In genomic region chr4:1348014-1348513, GRCh38 we compare ENCODE assay signal across 8 cellular contexts. TPM values are rescaled to one million over a fixed set of nuclear protein-coding genes. Genes with fewer than 3 reads are reported as not detected.
DNase-seq lines count a peak whose midpoint lies in the region; ATAC-seq and TF ChIP-seq lines count a peak whose summit lies in the region.

No MANE protein-coding gene starts in this region.

- POLR2A ChIA-PET in AG04449 (lab: Yijun Ruan, JAX), result interaction anchor here (2.8 kb wide), 1 partner anchor 99 kb away, joined by 16 read pairs; the partner anchor contains the start of gene CTBP1

- no peaks in the 10 kb centered on the region for H3K9me3 Mint-ChIP-seq in naive B cell

- CTCF ChIA-PET in AG04449 (lab: Yijun Ruan, JAX), result interaction anchor here (1.3 to 5.1 kb wide), 7 partner anchors 11 to 281 kb away, joined by 3 to 55 read pairs (median 3); no protein-coding TSS in a partner anchor

- H3K27me3 Mint-ChIP-seq in naive B cell, result no peaks in the 10 kb centered on the region

- H3K4me1 Mint-ChIP-seq in naive B cell, result peaks cover 22 to 41% (median 37%) of the 10 kb centered on the region in 3 donors

- DNase-seq in AG04449 (ENCODE audit: low read depth, low spot score) (no peak), LNCaP clone FGC (ENCODE audit: low read depth) (no peak), coronary artery (ENCODE audit: low spot score) (no peak), naive B cell (no peak), putamen (ENCODE audit: low spot score) (no peak), GM13976 (ENCODE audit: low spot score) (no peak)

- in situ Hi-C loops in GM13976 (cut with MboI; ENCODE audit: low sequenced_read_pairs, unreplicated experiment), result loop anchor here (10.0 kb wide), 1 partner anchor 213 kb away; no protein-coding TSS in a partner anchor

- TF ChIP-seq CTCF in AG04449 (IDR thresholded peaks at IDR 0.05; ENCODE audit: insufficient read depth, low read length, missing control alignments) (no peak), LNCaP clone FGC (IDR thresholded peaks at IDR 0.05; ENCODE audit: control insufficient read depth, extremely low read depth, insufficient read depth) (no peak), coronary artery (IDR thresholded peaks at IDR 0.05) (no peak), GM13976 (IDR thresholded peaks at IDR 0.05; ENCODE audit: borderline replicate concordance, control extremely low read depth, extremely low read depth, insufficient read depth, missing control alignments) (no peak)

- ATAC-seq in naive B cell (ENCODE audit: low read depth in 2 of 2), result no peak
- no peak for ATAC-seq in GM19023 (IDR thresholded peaks at IDR 0.05; ENCODE audit: unreplicated experiment)
- ATAC-seq in HG02798 (IDR thresholded peaks at IDR 0.05; ENCODE audit: poor library complexity, unreplicated experiment), result no peak

- H3K36me3 Mint-ChIP-seq in naive B cell, result no peaks in the 10 kb centered on the region

- peak overlapping the region; percentile 83 to 95 (median 92) for H3K4me3 Mint-ChIP-seq in naive B cell

- H3K27ac ChIP-seq in coronary artery, result peak overlapping the region; percentile 94 to 100

- H3K27ac Mint-ChIP-seq in naive B cell, result peak overlapping the region in 5 of 6 donors; percentile 47 to 94 (median 81)

- H3K4me3 ChIP-seq in AG04449 (ENCODE audit: low read depth, low read length) (peak overlapping the region; percentile 70), LNCaP clone FGC (ENCODE audit: low read depth, low read length) (peak overlapping the region; percentile 75), coronary artery (peak overlapping the region; percentile 95)

RNA-seq across cellular contexts. Expression of gene UVSSA, which starts 1.1 kb away (rescaled TPM):
- 1 to 10 TPM; 2.0 to 5.6 (median 3.0) TPM for polyA plus RNA-seq in naive B cell (ENCODE audit: low read depth in 6 of 6)

RNA-seq across cellular contexts. Expression of gene NKX1-1, which starts 58.2 kb away (rescaled TPM):
- not detected for polyA plus RNA-seq in naive B cell (ENCODE audit: low read depth in 6 of 6)

RNA-seq across cellular contexts. Expression of gene MAEA, which starts 58.4 kb away (rescaled TPM):
- 10 to 100 TPM; 45.7 to 72.6 (median 57.1) TPM for polyA plus RNA-seq in naive B cell (ENCODE audit: low read depth in 6 of 6)
